In genomic region chr11:122748968-122749687, GRCh38 we compare ENCODE assay signal across 1 cellular context.
TF ChIP-seq lines count a peak whose summit lies in the region.

No MANE protein-coding gene starts in this region.

TF ChIP-seq in SK-N-SH, 30 proteins besides CTCF, POLR2A, EP300 and RAD21 (continued from another document):
- TF ChIP-seq REST (IDR thresholded peaks at IDR 0.05; ENCODE audit: low read depth, low read length), result no peak
- no peak for TF ChIP-seq GATA2 (CRISPR knock-in tag; IDR thresholded peaks at IDR 0.05)
- TF ChIP-seq ELF1 (IDR thresholded peaks at IDR 0.05), result no peak
- no peak for TF ChIP-seq YY1 (IDR thresholded peaks at IDR 0.05; ENCODE audit: low read depth)
- TF ChIP-seq ZBTB33 (IDR thresholded peaks at IDR 0.05; ENCODE audit: borderline replicate concordance, low read depth), result no peak
- TF ChIP-seq TEAD4 (IDR thresholded peaks at IDR 0.05; ENCODE audit: borderline replicate concordance, insufficient read depth), result peak; percentile 90
- TF ChIP-seq SIN3A (IDR thresholded peaks at IDR 0.05; ENCODE audit: borderline replicate concordance, low read depth, low read length), result 0 out of 2 replicates have a peak, but pooled peaks have one; percentile 29
- no peak for TF ChIP-seq MEF2A (IDR thresholded peaks at IDR 0.05; ENCODE audit: borderline replicate concordance, low read depth)
- TF ChIP-seq NFIC (IDR thresholded peaks at IDR 0.05; ENCODE audit: borderline replicate concordance), result peak; percentile 72
- no peak for TF ChIP-seq NRF1 (IDR thresholded peaks at IDR 0.05; ENCODE audit: low read depth, low read length)
- peak; percentile 68; the same call in 1 of the 2 replicates for TF ChIP-seq JUND (IDR thresholded peaks at IDR 0.05)
- no peak; the same call in 1 of the 2 replicates for TF ChIP-seq RXRA (IDR thresholded peaks at IDR 0.05; ENCODE audit: borderline replicate concordance, low read depth)
- TF ChIP-seq RCOR1 (IDR thresholded peaks at IDR 0.05; ENCODE audit: low read length), result no peak
- TF ChIP-seq POLR2AphosphoS5 (IDR thresholded peaks at IDR 0.05; ENCODE audit: low read depth, low read length), result peak; percentile 48; the same call in 1 of the 2 replicates
- TF ChIP-seq CHD2 (IDR thresholded peaks at IDR 0.05; ENCODE audit: low read length, partially characterized antibody), result no peak
- TF ChIP-seq USF1 (IDR thresholded peaks at IDR 0.05; ENCODE audit: borderline replicate concordance, low read depth), result no peak
- peak; percentile 90 for TF ChIP-seq PBX3 (IDR thresholded peaks at IDR 0.05)
- no peak for TF ChIP-seq GABPA (IDR thresholded peaks at IDR 0.05; ENCODE audit: low read depth)
- TF ChIP-seq TAF1 (IDR thresholded peaks at IDR 0.05; ENCODE audit: borderline replicate concordance, low read depth, low read length), result no peak
- no peak for TF ChIP-seq EZH2phosphoT487 (IDR thresholded peaks at IDR 0.05; ENCODE audit: borderline replicate concordance, low read depth)
- no peak for TF ChIP-seq SMC3 (IDR thresholded peaks at IDR 0.05; ENCODE audit: low read depth, low read length)
- peak; percentile 36; the same call in 1 of the 2 replicates for TF ChIP-seq MAX (IDR thresholded peaks at IDR 0.05; ENCODE audit: low read depth)
- TF ChIP-seq FOXM1 (IDR thresholded peaks at IDR 0.05; ENCODE audit: low read depth), result no peak
- TF ChIP-seq FOXJ3 (CRISPR knock-in tag; IDR thresholded peaks at IDR 0.05), result no peak
- peak; percentile 80 for TF ChIP-seq TCF12 (IDR thresholded peaks at IDR 0.05)
